18 cellular contexts compared by ENCODE assay signal in the genomic region with DNA sequence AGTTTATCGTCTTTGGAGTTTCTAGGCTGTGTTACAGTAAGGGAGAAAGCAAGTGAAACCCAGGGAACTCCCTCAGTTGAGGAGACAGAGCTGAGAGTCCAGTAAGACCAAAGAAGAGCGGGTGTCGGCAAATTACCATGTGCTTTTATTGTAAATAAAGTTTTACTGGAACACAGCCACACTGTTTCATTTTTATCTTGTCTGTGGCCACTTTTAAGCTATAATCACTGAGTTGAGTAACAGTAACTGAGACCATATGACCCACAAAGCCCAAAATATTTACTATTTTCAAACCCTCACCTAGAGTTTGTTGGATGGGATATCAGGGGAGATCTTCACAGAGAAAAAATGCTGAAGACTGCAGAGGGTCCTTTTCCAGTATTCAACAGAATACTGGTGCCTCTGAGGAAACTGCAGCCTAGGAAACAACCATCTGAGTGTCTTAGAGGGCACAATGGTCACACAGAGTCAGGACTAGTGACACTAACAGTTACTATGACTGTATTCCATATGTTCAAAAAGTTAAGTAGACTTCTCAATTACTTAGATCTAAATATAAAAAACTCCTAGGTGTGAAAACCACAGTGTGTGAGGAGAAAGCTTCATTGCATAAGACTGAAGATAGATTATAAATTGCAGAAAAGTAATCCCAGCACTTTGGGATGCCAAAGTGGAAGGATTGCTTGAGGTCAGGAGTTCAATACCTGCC.
"Had no signal": no experiment of that assay in that cellular context is flagged by ENCODE, and none has a peak within 500 bp of the region (broad histone marks: within the 10 kb centered on the region; RNA-seq: fewer than 3 reads in every experiment).

No MANE protein-coding gene starts in this region.

- H3K9me3 ChIP-seq: left lung, neutrophil, tibial nerve had no signal

- H3K4me1 Mint-ChIP-seq: endodermal cell had no signal

- H3K36me3 ChIP-seq: brain microvascular endothelial cell, left lung, neutrophil, tibial nerve had no signal

- H3K27me3 ChIP-seq: brain microvascular endothelial cell, left lung, neutrophil, tibial nerve had no signal

- H3K27me3 Mint-ChIP-seq: activated naive CD8-positive, alpha-beta T cell had no signal

- H3K9me3 Mint-ChIP-seq: endodermal cell had no signal

- H3K4me3 Mint-ChIP-seq: activated naive CD8-positive, alpha-beta T cell; endodermal cell had no signal

- H3K27ac ChIP-seq: brain microvascular endothelial cell, left lung, neutrophil, skin epidermis, tibial nerve, VCaP had no signal

- H3K36me3 Mint-ChIP-seq: activated naive CD8-positive, alpha-beta T cell had no signal

- ATAC-seq: left lung had no signal

- DNase-seq: activated CD4-positive, alpha-beta T cell treated with anti-CD3 and anti-CD28 coated beads for 48 hours; activated effector memory CD4-positive, alpha-beta T cell treated with Interleukin-2 at 50 U/mL for 16 hours; activated T-cell treated with anti-CD3 and anti-CD28 coated beads for 4 hours; brain microvascular endothelial cell; cerebellar nuclear complex; dermis blood vessel endothelial cell; endodermal cell; erythroblast; glutamatergic neuron; islet precursor cell; left lung; posterior cingulate gyrus; T1000 had no signal

- H3K4me3 ChIP-seq: left lung, skin epidermis, tibial nerve had no signal

- H3K27ac Mint-ChIP-seq: activated naive CD8-positive, alpha-beta T cell; endodermal cell had no signal

- H3K4me1 ChIP-seq: left lung had no signal
